In the genomic region with DNA sequence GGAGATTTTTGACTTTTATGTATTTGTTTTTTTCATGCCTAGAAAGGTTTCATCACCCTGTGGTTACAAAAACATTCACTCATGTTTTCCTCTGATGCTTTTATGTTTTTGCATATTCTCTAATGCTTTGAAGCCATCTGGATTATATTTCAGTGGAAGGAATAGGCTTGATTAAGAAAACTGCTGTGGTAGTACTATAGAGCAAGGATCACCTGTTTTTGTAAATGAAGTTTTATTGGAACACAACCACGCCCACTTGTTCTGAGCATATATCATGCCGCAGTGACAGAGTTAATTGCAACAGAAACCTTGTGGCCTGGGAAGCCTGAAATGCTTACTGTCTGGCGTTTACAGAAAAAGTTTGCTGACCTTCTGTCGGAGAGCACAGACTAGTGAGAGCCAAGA, we compare ENCODE assay signal across 15 cellular contexts. TPM values are rescaled to one million over a fixed set of nuclear protein-coding genes. Genes with fewer than 3 reads are reported as not detected.
A peak's percentile ranks its signal among the peaks of the same experiment; 100 is the strongest.
DNase-seq lines count a peak whose midpoint lies in the region; ATAC-seq and TF ChIP-seq lines count a peak whose summit lies in the region.
"Had no signal": no experiment of that assay in that cellular context is flagged by ENCODE, and none has a peak within 500 bp of the region (broad histone marks: within the 10 kb centered on the region; RNA-seq: fewer than 3 reads in every experiment).

No MANE protein-coding gene starts in this region.

- H3K4me1 ChIP-seq in sigmoid colon (peaks cover 0 to 10% (median 2%) of the 10 kb centered on the region in 4 donors), thyroid gland (no peaks in the 10 kb centered on the region)
- H3K4me1 ChIP-seq: upper lobe of right lung had no signal

- peaks cover 39% of the 10 kb centered on the region for H3K36me3 Mint-ChIP-seq in activated naive CD4-positive, alpha-beta T cell treated with anti-CD3 and anti-CD28 coated beads, Interleukin-2, amount 10 ng/mL, durations not matched to agents 7 days and 5 days
- peaks cover 40% of the 10 kb centered on the region for H3K36me3 Mint-ChIP-seq in activated naive CD4-positive, alpha-beta T cell treated with anti-CD3 and anti-CD28 coated beads for 36 hours (ENCODE audit: low read depth)
- H3K36me3 Mint-ChIP-seq in stimulated activated effector memory CD8-positive, alpha-beta T cell treated with anti-CD3 and anti-CD28 coated beads, Interleukin-12 subunit alpha, Interleukin-12 subunit beta, amount 100 ng/mL, for 72 hours, result peaks cover 59% of the 10 kb centered on the region

- no peaks in the 10 kb centered on the region for H3K27me3 ChIP-seq in sigmoid colon
- H3K27me3 ChIP-seq in thyroid gland, result no peaks in the 10 kb centered on the region
- H3K27me3 ChIP-seq: upper lobe of right lung had no signal

- peaks cover 15% of the 10 kb centered on the region for H3K4me1 Mint-ChIP-seq in activated naive CD4-positive, alpha-beta T cell treated with anti-CD3 and anti-CD28 coated beads, Interleukin-2, amount 10 ng/mL, durations not matched to agents 7 days and 5 days
- peaks cover 5% of the 10 kb centered on the region for H3K4me1 Mint-ChIP-seq in activated naive CD4-positive, alpha-beta T cell treated with anti-CD3 and anti-CD28 coated beads for 36 hours (ENCODE audit: low read depth)
- H3K4me1 Mint-ChIP-seq in stimulated activated effector memory CD8-positive, alpha-beta T cell treated with anti-CD3 and anti-CD28 coated beads, Interleukin-12 subunit alpha, Interleukin-12 subunit beta, amount 100 ng/mL, for 72 hours, result peaks cover 24% of the 10 kb centered on the region

- intact Hi-C loops in activated naive CD4-positive, alpha-beta T cell treated with anti-CD3 and anti-CD28 coated beads for 36 hours (cut with micrococcal nuclease), result no loop called here
- intact Hi-C loops in sigmoid colon (cut with DNase I), result no loop called here
- intact Hi-C loops in thyroid gland (cut with DNase I), result no loop called here

- CTCF ChIA-PET in activated naive CD4-positive, alpha-beta T cell treated with anti-CD3 and anti-CD28 coated beads, Interleukin-2, amount 10 ng/mL, durations not matched to agents 7 days and 5 days (lab: Charles Lee), result no interaction called here
- CTCF ChIA-PET in activated naive CD4-positive, alpha-beta T cell treated with anti-CD3 and anti-CD28 coated beads for 36 hours (lab: Charles Lee), result no interaction called here

- TF ChIP-seq POLR2A in sigmoid colon (IDR thresholded peaks at IDR 0.05), result no peak
- no peak for TF ChIP-seq POLR2A in thyroid gland (IDR thresholded peaks at IDR 0.05)

- H3K4me3 ChIP-seq in fibroblast of mammary gland (ENCODE audit: control insufficient read depth, low read depth, low read length), result no peak overlapping the region
- H3K4me3 ChIP-seq in sigmoid colon, result no peak overlapping the region
- H3K4me3 ChIP-seq in thyroid gland (replicated peaks in 1 of 3), result no peak overlapping the region
- H3K4me3 ChIP-seq: upper lobe of right lung had no signal

- peaks cover 0 to 44% (median 10%) of the 10 kb centered on the region in 4 donors for H3K36me3 ChIP-seq in sigmoid colon
- peaks cover 5 to 16% of the 10 kb centered on the region in 2 donors for H3K36me3 ChIP-seq in thyroid gland

- H3K9me3 Mint-ChIP-seq in activated naive CD4-positive, alpha-beta T cell treated with anti-CD3 and anti-CD28 coated beads, Interleukin-2, amount 10 ng/mL, durations not matched to agents 7 days and 5 days, result no peaks in the 10 kb centered on the region
- no peaks in the 10 kb centered on the region for H3K9me3 Mint-ChIP-seq in activated naive CD4-positive, alpha-beta T cell treated with anti-CD3 and anti-CD28 coated beads for 36 hours
- no peaks in the 10 kb centered on the region for H3K9me3 Mint-ChIP-seq in stimulated activated effector memory CD8-positive, alpha-beta T cell treated with anti-CD3 and anti-CD28 coated beads, Interleukin-12 subunit alpha, Interleukin-12 subunit beta, amount 100 ng/mL, for 72 hours
- H3K9me3 Mint-ChIP-seq: activated T-cell treated with anti-CD3 and anti-CD28 coated beads, Interleukin-2, amount 50 U/mL, for 24 hours had no signal

- WGBS in sigmoid colon, 2 donors, result 17 to 68% methylated on average over 4 of the region's 4 CpGs
- 90 to 94% methylated on average over 4 of the region's 4 CpGs for WGBS in thyroid gland, 2 donors

- no peak overlapping the region for H3K4me3 Mint-ChIP-seq in activated naive CD4-positive, alpha-beta T cell treated with anti-CD3 and anti-CD28 coated beads, Interleukin-2, amount 10 ng/mL, durations not matched to agents 7 days and 5 days
- H3K4me3 Mint-ChIP-seq in activated naive CD4-positive, alpha-beta T cell treated with anti-CD3 and anti-CD28 coated beads for 36 hours, result no peak overlapping the region
- H3K4me3 Mint-ChIP-seq in stimulated activated effector memory CD8-positive, alpha-beta T cell treated with anti-CD3 and anti-CD28 coated beads, Interleukin-12 subunit alpha, Interleukin-12 subunit beta, amount 100 ng/mL, for 72 hours, result no peak overlapping the region
- H3K4me3 Mint-ChIP-seq: activated T-cell treated with anti-CD3 and anti-CD28 coated beads, Interleukin-2, amount 50 U/mL, for 24 hours had no signal

- ATAC-seq in stimulated activated effector memory CD8-positive, alpha-beta T cell treated with anti-CD3 and anti-CD28 coated beads, Interleukin-12 subunit alpha, Interleukin-12 subunit beta, amount 100 ng/mL, for 72 hours, result no peak
- ATAC-seq: upper lobe of right lung had no signal

- H3K27ac ChIP-seq in sigmoid colon, result no peak overlapping the region
- H3K27ac ChIP-seq in thyroid gland, result no peak overlapping the region
- H3K27ac ChIP-seq: upper lobe of right lung had no signal

- DNase-seq in activated naive CD4-positive, alpha-beta T cell treated with anti-CD3 and anti-CD28 coated beads, Interleukin-2, amount 10 ng/mL, durations not matched to agents 7 days and 5 days, result no peak
- no peak for DNase-seq in activated naive CD4-positive, alpha-beta T cell treated with anti-CD3 and anti-CD28 coated beads for 36 hours
- peak; percentile 51 for DNase-seq in NOMO-1 treated with dmso at 0.1 percent for 144 hours (lab: John Stamatoyannopoulos, UW; ENCODE audit: unreplicated experiment)
- peak; percentile 53 for DNase-seq in fibroblast of mammary gland (ENCODE audit: low read depth)
- no peak for DNase-seq in stimulated activated effector memory CD8-positive, alpha-beta T cell treated with anti-CD3 and anti-CD28 coated beads, Interleukin-12 subunit alpha, Interleukin-12 subunit beta, amount 100 ng/mL, for 72 hours (ENCODE audit: low spot score in 2 of 2)
- DNase-seq in NCI-H2196 treated with DMSO at 0.1 percent for 48 hours (lab: John Stamatoyannopoulos, UW; ENCODE audit: unreplicated experiment), result no peak
- no peak for DNase-seq in sigmoid colon
- no peak for DNase-seq in thyroid gland
- DNase-seq: ACHN; activated T-cell treated with anti-CD3 and anti-CD28 coated beads, Interleukin-2, amount 50 U/mL, for 24 hours; anterior cingulate cortex; head of caudate nucleus; NCI-H1105; Right ventricle myocardium superior; upper lobe of right lung had no signal

- no peak for TF ChIP-seq EP300 in sigmoid colon (IDR thresholded peaks at IDR 0.05)

- TF ChIP-seq CTCF in fibroblast of mammary gland (conservative IDR thresholded peaks at IDR 0.05; ENCODE audit: control insufficient read depth, insufficient read depth, low read depth, low read length), result no peak
- no peak for TF ChIP-seq CTCF in sigmoid colon (IDR thresholded peaks at IDR 0.05)
- TF ChIP-seq CTCF in thyroid gland (IDR thresholded peaks at IDR 0.05), result no peak

- H3K27ac Mint-ChIP-seq in activated naive CD4-positive, alpha-beta T cell treated with anti-CD3 and anti-CD28 coated beads, Interleukin-2, amount 10 ng/mL, durations not matched to agents 7 days and 5 days, result peak overlapping the region; percentile 8
- H3K27ac Mint-ChIP-seq in activated naive CD4-positive, alpha-beta T cell treated with anti-CD3 and anti-CD28 coated beads for 36 hours, result no peak overlapping the region
- H3K27ac Mint-ChIP-seq in stimulated activated effector memory CD8-positive, alpha-beta T cell treated with anti-CD3 and anti-CD28 coated beads, Interleukin-12 subunit alpha, Interleukin-12 subunit beta, amount 100 ng/mL, for 72 hours, result peak overlapping the region; percentile 50
- H3K27ac Mint-ChIP-seq: activated T-cell treated with anti-CD3 and anti-CD28 coated beads, Interleukin-2, amount 50 U/mL, for 24 hours had no signal

- H3K9me3 ChIP-seq in sigmoid colon (no peaks in the 10 kb centered on the region), thyroid gland (no peaks in the 10 kb centered on the region)
- H3K9me3 ChIP-seq: upper lobe of right lung had no signal

- H3K27me3 Mint-ChIP-seq in activated naive CD4-positive, alpha-beta T cell treated with anti-CD3 and anti-CD28 coated beads, Interleukin-2, amount 10 ng/mL, durations not matched to agents 7 days and 5 days, result no peaks in the 10 kb centered on the region
- no peaks in the 10 kb centered on the region for H3K27me3 Mint-ChIP-seq in activated naive CD4-positive, alpha-beta T cell treated with anti-CD3 and anti-CD28 coated beads for 36 hours (ENCODE audit: low read depth)
- H3K27me3 Mint-ChIP-seq: activated T-cell treated with anti-CD3 and anti-CD28 coated beads, Interleukin-2, amount 50 U/mL, for 24 hours had no signal

RNA-seq across cellular contexts. Expression of a gene that starts 11.5 kb away (rescaled TPM):
- total RNA-seq in activated naive CD4-positive, alpha-beta T cell treated with anti-CD3 and anti-CD28 coated beads for 36 hours, result 10 to 100 TPM; 29.9 to 30.6 TPM
- total RNA-seq in sigmoid colon, result 10 to 100 TPM; 14.4 to 23.9 (median 18.2) TPM
- 10 to 100 TPM; 14.4 to 21.5 (median 17.3) TPM for polyA plus RNA-seq in sigmoid colon
- total RNA-seq in thyroid gland, result 10 to 100 TPM; 33.1 to 43.5 (median 34.5) TPM

Comparison
In these comparisons a context has a peak if more than half of its experiments do, and no peak if none do; other contexts are left out.
1. DNase-seq: peak in NOMO-1 treated with dmso at 0.1 percent for 144 hours (single experiment) and fibroblast of mammary gland (single experiment); none in activated naive CD4-positive, alpha-beta T cell treated with anti-CD3 and anti-CD28 coated beads, Interleukin-2, amount 10 ng/mL, durations not matched to agents 7 days and 5 days (single experiment), activated naive CD4-positive, alpha-beta T cell treated with anti-CD3 and anti-CD28 coated beads for 36 hours (single experiment), stimulated activated effector memory CD8-positive, alpha-beta T cell treated with anti-CD3 and anti-CD28 coated beads, Interleukin-12 subunit alpha, Interleukin-12 subunit beta, amount 100 ng/mL, for 72 hours (0 of 2), NCI-H2196 treated with DMSO at 0.1 percent for 48 hours (single experiment), sigmoid colon (single experiment) and thyroid gland (0 of 2).